ENCODE assay signal across 8 cellular contexts in the genomic region with DNA sequence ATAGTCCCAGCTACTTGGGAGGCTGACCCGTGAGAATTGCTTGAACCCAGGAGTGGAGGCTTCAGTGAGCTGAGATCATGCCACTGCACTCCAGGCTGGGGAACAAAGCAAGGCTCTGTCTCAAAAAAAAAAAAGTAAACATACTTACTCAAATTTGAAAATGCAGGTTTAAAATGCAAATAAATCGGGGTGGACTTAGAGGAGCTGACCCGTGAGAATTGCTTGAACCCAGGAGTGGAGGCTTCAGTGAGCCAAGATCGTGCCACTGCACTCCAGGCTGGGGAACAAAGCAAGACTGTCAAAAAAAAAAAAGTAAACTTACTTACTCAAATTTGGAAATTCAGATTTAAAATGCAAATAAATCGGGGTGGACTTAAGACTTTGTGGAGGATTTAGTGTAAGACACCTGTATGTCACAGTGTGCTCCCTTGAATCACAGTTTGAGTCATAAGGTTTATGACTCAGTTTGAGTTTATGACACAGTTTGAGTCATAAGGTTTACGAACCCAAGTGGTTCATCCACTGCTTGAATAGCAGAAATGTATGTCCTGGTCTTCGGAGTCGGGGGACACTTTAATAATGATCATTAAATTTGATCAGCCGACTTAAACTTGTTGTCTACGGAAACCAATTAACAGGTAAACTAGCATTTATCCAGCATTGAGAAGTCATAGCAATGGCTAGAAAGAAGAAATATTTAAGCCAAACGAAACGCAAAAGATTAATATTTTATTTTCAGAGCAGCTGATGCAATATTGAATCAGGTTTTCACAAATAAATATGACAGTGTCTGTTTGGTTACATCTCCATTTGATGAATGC. TPM values are rescaled to one million over a fixed set of nuclear protein-coding genes. Genes with fewer than 3 reads are reported as not detected.
DNase-seq lines count a peak whose midpoint lies in the region; ATAC-seq and TF ChIP-seq lines count a peak whose summit lies in the region.

No MANE protein-coding gene starts in this region.

- intact Hi-C loops in posterior cingulate gyrus (cut with DNase I) (no loop called here), head of caudate nucleus (cut with DNase I) (no loop called here)

- peak; percentile 42 for DNase-seq in GM03348 (ENCODE audit: low spot score)
- no peak for DNase-seq in naive thymus-derived CD8-positive, alpha-beta T cell
- DNase-seq in posterior cingulate gyrus: no peak
- DNase-seq in head of caudate nucleus: no peak
- no peak for DNase-seq in NCI-H1694 treated with DMSO at 0.1 percent for 48 hours (lab: John Stamatoyannopoulos, UW)

- no peaks in the 10 kb centered on the region for H3K27me3 Mint-ChIP-seq in brain
- no peaks in the 10 kb centered on the region for H3K27me3 Mint-ChIP-seq in naive thymus-derived CD8-positive, alpha-beta T cell

- no peak overlapping the region for H3K4me3 Mint-ChIP-seq in brain
- no peak overlapping the region for H3K4me3 Mint-ChIP-seq in naive thymus-derived CD8-positive, alpha-beta T cell

- no peaks in the 10 kb centered on the region for H3K9me3 Mint-ChIP-seq in brain
- no peaks in the 10 kb centered on the region for H3K9me3 Mint-ChIP-seq in naive thymus-derived CD8-positive, alpha-beta T cell

- ATAC-seq in GM21360 (IDR thresholded peaks at IDR 0.05; ENCODE audit: unreplicated experiment): peak; percentile 79
- peak; percentile 94 for ATAC-seq in HG03469 (IDR thresholded peaks at IDR 0.05; ENCODE audit: unreplicated experiment)
- no peak for ATAC-seq in naive thymus-derived CD8-positive, alpha-beta T cell

- H3K36me3 Mint-ChIP-seq in brain: peaks cover 11% of the 10 kb centered on the region
- peaks cover 0 to 29% (median 0%) of the 10 kb centered on the region in 3 donors for H3K36me3 Mint-ChIP-seq in naive thymus-derived CD8-positive, alpha-beta T cell

- TF ChIP-seq CTCF in brain (conservative IDR thresholded peaks at IDR 0.05): no peak

- H3K4me1 Mint-ChIP-seq in brain: peaks cover 4% of the 10 kb centered on the region
- H3K4me1 Mint-ChIP-seq in naive thymus-derived CD8-positive, alpha-beta T cell: peaks cover 0 to 7% (median under 1%) of the 10 kb centered on the region in 4 donors

- peak overlapping the region in 3 of 5 experiments; percentile 30 to 79 (median 34) for H3K27ac Mint-ChIP-seq in brain
- peak overlapping the region in 1 of 10 donors; percentile 44 for H3K27ac Mint-ChIP-seq in naive thymus-derived CD8-positive, alpha-beta T cell

- POLR2A ChIA-PET in naive thymus-derived CD8-positive, alpha-beta T cell (lab: Charles Lee): no interaction called here

RNA-seq across cellular contexts. Expression of gene MRPS10, which starts 6.8 kb away (rescaled TPM):
- polyA plus RNA-seq in brain (ENCODE audit: insufficient read depth, low read depth, low replicate concordance): 33.6 TPM
- 10 to 100 TPM; 29.0 to 31.8 TPM for total RNA-seq in naive thymus-derived CD8-positive, alpha-beta T cell
- polyA plus RNA-seq in naive thymus-derived CD8-positive, alpha-beta T cell: 10 to 100 TPM; 48.1 to 57.6 (median 48.4) TPM

RNA-seq across cellular contexts. Expression of gene GUCA1B, which starts 29.7 kb away (rescaled TPM):
- polyA plus RNA-seq in brain (ENCODE audit: insufficient read depth, low read depth, low replicate concordance): 0.61 TPM
- 1 to 10 TPM; 5.6 to 6.3 TPM for total RNA-seq in naive thymus-derived CD8-positive, alpha-beta T cell
- polyA plus RNA-seq in naive thymus-derived CD8-positive, alpha-beta T cell: not detected

RNA-seq across cellular contexts. Expression of gene GUCA1A, which starts 51.3 kb away (rescaled TPM):
- polyA plus RNA-seq in brain (ENCODE audit: insufficient read depth, low read depth, low replicate concordance): 0.20 TPM
- total RNA-seq in naive thymus-derived CD8-positive, alpha-beta T cell: not detected
- polyA plus RNA-seq in naive thymus-derived CD8-positive, alpha-beta T cell: not detected

Comparison
In these comparisons a context has a peak if more than half of its experiments do, and no peak if none do; other contexts are left out.
1. ATAC-seq: peak in GM21360 (single experiment) and HG03469 (single experiment); none in naive thymus-derived CD8-positive, alpha-beta T cell (0 of 2).